In the genomic region with DNA sequence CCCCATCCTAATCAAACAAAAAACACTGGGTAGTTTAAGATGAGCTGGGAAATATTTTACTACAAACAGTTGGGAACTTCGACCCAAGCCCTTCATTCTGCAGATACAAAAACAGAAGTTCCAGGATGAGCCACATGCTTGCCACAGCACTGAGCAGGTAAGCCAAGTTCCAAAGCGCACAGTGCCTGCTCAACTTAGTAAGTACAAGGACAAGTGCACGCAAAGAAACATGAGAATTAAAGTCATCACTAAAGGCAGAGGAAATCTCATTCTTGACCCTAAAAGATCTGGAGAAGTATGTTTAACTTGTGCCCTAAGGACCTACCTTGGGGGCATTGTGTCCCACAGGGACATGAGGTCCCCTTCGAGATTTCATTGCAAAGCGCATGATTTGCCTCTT, we compare ENCODE assay signal across 9 cellular contexts. TPM values are rescaled to one million over a fixed set of nuclear protein-coding genes. Genes with fewer than 3 reads are reported as not detected.
DNase-seq lines count a peak whose midpoint lies in the region; ATAC-seq, FAIRE-seq and TF ChIP-seq lines count a peak whose summit lies in the region.
"Had no signal": no experiment of that assay in that cellular context is flagged by ENCODE, and none has a peak within 500 bp of the region (broad histone marks: within the 10 kb centered on the region; RNA-seq: fewer than 3 reads in every experiment).

No MANE protein-coding gene starts in this region.

- H3K4me3 Mint-ChIP-seq in Caco-2 (ENCODE audit: unreplicated experiment) = peak overlapping the region; percentile 94

- peak overlapping the region; percentile 100 for H3K9ac ChIP-seq in K562 (ENCODE audit: insufficient read depth in 1 of 2, low read depth in 2 of 2, low read length in 2 of 2)

- no peaks in the 10 kb centered on the region for H3K9me1 ChIP-seq in K562 (ENCODE audit: control insufficient read depth, insufficient read depth, low read length)

- H3K36me3 Mint-ChIP-seq in Caco-2 (ENCODE audit: insufficient read depth, unreplicated experiment) = peaks cover 62% of the 10 kb centered on the region

- H3K4me3 ChIP-seq in Caco-2 (ENCODE audit: low read depth, low read length) = peak overlapping the region; percentile 68
- H3K4me3 ChIP-seq in K562 = peak overlapping the region; percentile 76
- H3K4me3 ChIP-seq in lower leg skin (ENCODE audit: low read depth, poor library complexity, severe bottlenecking) = peak overlapping the region; percentile 90
- peak overlapping the region; percentile 67 to 94 (median 88) for H3K4me3 ChIP-seq in transverse colon

- DNase-seq in Caco-2 = peak in 1 of 2 experiments; percentile 11
- peak; percentile 45 to 57 for DNase-seq in Kasumi-1 (lab: John Stamatoyannopoulos, UW)
- peak in 1 of 4 experiments; percentile 52 for DNase-seq in K562 (ENCODE audit: extremely low read depth in 1 of 4, low spot score in 3 of 4)
- peak in 1 of 2 donors; percentile 26 for DNase-seq in lower leg skin (ENCODE audit: low spot score in 2 of 2)
- DNase-seq in transverse colon = peak; percentile 11
- DNase-seq in anterior cingulate cortex (lab: John Stamatoyannopoulos, UW) = no peak

- H3K27me3 Mint-ChIP-seq in Caco-2 (ENCODE audit: insufficient read depth, unreplicated experiment) = no peaks in the 10 kb centered on the region

- TF ChIP-seq CTCF in Caco-2 (IDR thresholded peaks at IDR 0.05; ENCODE audit: insufficient read depth in 1 of 2, low read depth in 1 of 2, low read length in 1 of 2, severe bottlenecking in 1 of 2, unreplicated experiment in 1 of 2) = no peak
- no peak for TF ChIP-seq CTCF in K562 (IDR thresholded peaks at IDR 0.05 in 2 of 3, conservative IDR thresholded peaks at IDR 0.05 in 1 of 3; ENCODE audit: insufficient read depth in 2 of 3, low read depth in 1 of 3, low read length in 3 of 3)
- no peak for TF ChIP-seq CTCF in lower leg skin (IDR thresholded peaks at IDR 0.05)
- TF ChIP-seq CTCF in transverse colon (IDR thresholded peaks at IDR 0.05) = no peak

- no peak overlapping the region for H2AFZ ChIP-seq in K562 (ENCODE audit: low read depth, low read length)

- peaks cover 16% of the 10 kb centered on the region for H3K4me1 Mint-ChIP-seq in Caco-2 (ENCODE audit: low read depth, unreplicated experiment)

- intact Hi-C loops in Caco-2 (cut with micrococcal nuclease; ENCODE audit: unreplicated experiment) (no loop called here), K562 (cut with micrococcal nuclease) (no loop called here), lower leg skin (cut with DNase I; ENCODE audit: low total_unique reads) (no loop called here), transverse colon (cut with DNase I; ENCODE audit: low total_unique reads) (no loop called here)

- TF ChIP-seq EP300 in K562 (IDR thresholded peaks at IDR 0.05; ENCODE audit: low read length) = no peak
- no peak for TF ChIP-seq EP300 in transverse colon (IDR thresholded peaks at IDR 0.05; ENCODE audit: low read depth)

- no peaks in the 10 kb centered on the region for H3K9me3 ChIP-seq in Caco-2
- peaks cover 4% of the 10 kb centered on the region for H3K9me3 ChIP-seq in K562 (replicated peaks; ENCODE audit: control insufficient read depth, insufficient read depth, low read depth, low read length)
- H3K9me3 ChIP-seq in transverse colon = no peaks in the 10 kb centered on the region

- TF ChIP-seq RAD21 in K562 (CRISPR knock-in tag; conservative IDR thresholded peaks at IDR 0.05 in 1 of 2, IDR thresholded peaks at IDR 0.05 in 1 of 2) = no peak

- H3K27ac Mint-ChIP-seq in Caco-2 (ENCODE audit: unreplicated experiment) = peak overlapping the region; percentile 99

- POLR2A ChIA-PET in Caco-2 (lab: Charles Lee) (interaction anchor here (1.0 kb wide), 1 partner anchor 33 kb away, joined by 4 read pairs; no protein-coding TSS in a partner anchor), K562 (lab: Yijun Ruan, JAX) (interaction anchor here (0.6 to 4.6 kb wide), 7 partner anchors 9 to 228 kb away, joined by 3 to 32 read pairs (median 4); no protein-coding TSS in a partner anchor)

- 3% methylated on average over 5 of the region's 5 CpGs for WGBS in K562 (ENCODE audit: insufficient coverage, low coverage, missing lambda C conversion rate)
- 6 to 9% methylated on average over 5 of the region's 5 CpGs for WGBS in lower leg skin, 2 donors
- 9 to 10% methylated on average over 4 to 5 of the region's 5 CpGs for WGBS in transverse colon (ENCODE audit: low coverage in 1 of 2), 2 donors

- H3K79me2 ChIP-seq in K562 (ENCODE audit: control insufficient read depth, insufficient read depth, low read length) = peaks cover 85% of the 10 kb centered on the region

- H3K36me3 ChIP-seq in Caco-2 (ENCODE audit: control insufficient read depth, insufficient read depth, low read length) (peaks cover 4% of the 10 kb centered on the region; the same call in 1 of the 2 replicates), K562 (ENCODE audit: control insufficient read depth, insufficient read depth, low read length) (peaks cover 69% of the 10 kb centered on the region), transverse colon (peaks cover 0 to 18% (median 5%) of the 10 kb centered on the region in 4 donors)

- CTCF ChIA-PET in Caco-2 (lab: Charles Lee) = no interaction called here
- CTCF ChIA-PET in K562 (lab: Yijun Ruan, JAX; ENCODE audit: low intra/inter-chr PET ratio) = no interaction called here

- no peak for TF ChIP-seq POLR2A in K562 (conservative IDR thresholded peaks at IDR 0.05)
- TF ChIP-seq POLR2A in lower leg skin (IDR thresholded peaks at IDR 0.05) = no peak
- no peak for TF ChIP-seq POLR2A in transverse colon (IDR thresholded peaks at IDR 0.05)

- ATAC-seq in K562 (no peak), HG03439 (IDR thresholded peaks at IDR 0.05; ENCODE audit: unreplicated experiment) (no peak), GM21737 (IDR thresholded peaks at IDR 0.05; ENCODE audit: unreplicated experiment) (no peak)

- H3K27me3 ChIP-seq in Caco-2 (replicated peaks; ENCODE audit: control insufficient read depth, insufficient read depth, low read length) (no peaks in the 10 kb centered on the region), K562 (ENCODE audit: control insufficient read depth in 2 of 2, insufficient read depth in 2 of 2, low read length in 2 of 2) (no peaks in the 10 kb centered on the region), transverse colon (no peaks in the 10 kb centered on the region)

- in situ Hi-C loops in K562 (cut with MboI) = no loop called here
- in situ Hi-C loops in transverse colon (cut with MboI; ENCODE audit: low pct_ligation_motif_present in 1 of 4, low pct_unique_long_range_greater_than_20kb in 1 of 4, low sequenced_read_pairs in 3 of 4) = no loop called here

- H3K27ac ChIP-seq in K562 (ENCODE audit: extremely low read depth, low read depth, low read length) (peak overlapping the region; percentile 99), transverse colon (peak overlapping the region; percentile 92 to 99 (median 98))

- H3K4me2 ChIP-seq in K562 (ENCODE audit: insufficient read depth, low read length) = peak overlapping the region; percentile 91

- BruUV-seq in Caco-2 (replicated peaks; lab: Mats Ljungman, UMichigan) (TSS peak; percentile 64), K562 (replicated peaks; lab: Mats Ljungman, UMichigan) (no TSS peak)

- FAIRE-seq in K562 (lab: Jason Lieb, UNC) = peak; percentile 40
- FAIRE-seq: TTC549 had no signal

- H3K9me3 Mint-ChIP-seq in Caco-2 (ENCODE audit: unreplicated experiment) = no peaks in the 10 kb centered on the region

- H4K20me1 ChIP-seq in K562 (replicated peaks; ENCODE audit: control insufficient read depth, insufficient read depth, low read length) = no peaks in the 10 kb centered on the region

- H3K4me1 ChIP-seq in Caco-2 (peaks cover 34% of the 10 kb centered on the region), K562 (replicated peaks in 1 of 2; ENCODE audit: control insufficient read depth in 2 of 2, insufficient read depth in 2 of 2, low read length in 2 of 2) (peaks cover 3 to 20% of the 10 kb centered on the region in 2 experiments; a peak in 3 of 5 replicates), transverse colon (peaks cover 11 to 54% (median 42%) of the 10 kb centered on the region in 4 donors)

RNA-seq across cellular contexts. Expression of gene UBAP2L, which starts 1.2 kb away (rescaled TPM):
- total RNA-seq in Caco-2 (2022) (195 and 198 TPM in 2 replicates), K562 (2014; rRNA removed) (83.6 and 98.6 TPM in 2 replicates), K562 (2014; rRNA removed; fragmentation: Illumina TruSeq; extraction: Trizol) (112 and 113 TPM in 2 replicates), K562 (2015; rRNA removed; fragmentation: Illumina TruSeq; extraction: Trizol) (119 and 121 TPM in 2 replicates), K562 (2021) (175 and 181 TPM in 2 replicates), lower leg skin (10 to 100 TPM; 46.0 to 74.6 (median 59.4) TPM), transverse colon (10 to 100 TPM; 42.4 to 62.0 (median 50.6) TPM)
- 517 and 814 TPM in 2 replicates for total RNA-seq in K562 (2011; cell fraction: chromatin; rRNA removed; ENCODE audit: low replicate concordance)
- total RNA-seq in K562 (2011; cell fraction: nucleolus; rRNA removed) = 239 and 272 TPM in 2 replicates
- total RNA-seq in K562 (2011; cell fraction: nucleoplasm; rRNA removed) = 345 and 418 TPM in 2 replicates
- polyA plus RNA-seq in K562 (2011; rRNA removed) (136 and 245 TPM in 2 replicates), K562 (2014; fragmentation: Illumina TruSeq; extraction: Trizol) (193 and 245 TPM in 2 replicates), K562 (2014; fragmentation: Nextera tagmentation; extraction: Ambion mirVana) (10 to 100 TPM; 75.0 to 92.3 TPM), K562 (2014; rRNA removed) (141 and 180 TPM in 2 replicates)
- 207 and 210 TPM in 2 replicates for polyA plus RNA-seq in K562 (2011; cell fraction: cytosol; rRNA removed)
- polyA plus RNA-seq in K562 (2011; cell fraction: nucleus; rRNA removed) = 551 and 619 TPM in 2 replicates
- polyA plus RNA-seq in K562 (2012) = 126 and 178 TPM in 2 replicates
- 274 and 299 TPM in 2 replicates for polyA minus RNA-seq in K562 (2011; rRNA and poly(A)+ RNA removed)
- polyA minus RNA-seq in K562 (2011; cell fraction: cytosol; rRNA and poly(A)+ RNA removed) = 75.8 and 76.5 TPM in 2 replicates
- polyA minus RNA-seq in K562 (2011; cell fraction: nucleus; rRNA and poly(A)+ RNA removed) = 217 and 391 TPM in 2 replicates

RNA-seq across cellular contexts. Expression of gene CFAP141, which starts 13.4 kb away (rescaled TPM):
- not detected in 2 replicates for total RNA-seq in Caco-2 (2022)
- total RNA-seq in K562 (2011; cell fraction: chromatin; rRNA removed; ENCODE audit: low replicate concordance) = not detected in 2 replicates
- total RNA-seq in K562 (2011; cell fraction: nucleolus; rRNA removed) = not detected in 2 replicates
- not detected in 2 replicates for total RNA-seq in K562 (2011; cell fraction: nucleoplasm; rRNA removed)
- total RNA-seq in K562 (2014; rRNA removed) = not detected in 2 replicates
- total RNA-seq in K562 (2014; rRNA removed; fragmentation: Illumina TruSeq; extraction: Trizol) = not detected in 2 replicates
- not detected in 2 replicates for total RNA-seq in K562 (2015; rRNA removed; fragmentation: Illumina TruSeq; extraction: Trizol)
- not detected in 2 replicates for total RNA-seq in K562 (2021)
- polyA plus RNA-seq in K562 (2011; rRNA removed) = not detected in 2 replicates
- not detected in 2 replicates for polyA plus RNA-seq in K562 (2011; cell fraction: cytosol; rRNA removed)
- polyA plus RNA-seq in K562 (2011; cell fraction: nucleus; rRNA removed) = not detected in 2 replicates
- not detected in 2 replicates for polyA plus RNA-seq in K562 (2012)
- polyA plus RNA-seq in K562 (2014; fragmentation: Illumina TruSeq; extraction: Trizol) = not detected in 2 replicates
- not detected for polyA plus RNA-seq in K562 (2014; fragmentation: Nextera tagmentation; extraction: Ambion mirVana)
- not detected in 2 replicates for polyA plus RNA-seq in K562 (2014; rRNA removed)
- not detected in 2 replicates for polyA minus RNA-seq in K562 (2011; rRNA and poly(A)+ RNA removed)
- not detected in 2 replicates for polyA minus RNA-seq in K562 (2011; cell fraction: cytosol; rRNA and poly(A)+ RNA removed)
- not detected in 2 replicates for polyA minus RNA-seq in K562 (2011; cell fraction: nucleus; rRNA and poly(A)+ RNA removed)
- not detected for total RNA-seq in lower leg skin
- not detected for total RNA-seq in transverse colon

RNA-seq across cellular contexts. Expression of gene TPM3, which starts 27.6 kb away (rescaled TPM):
- total RNA-seq in Caco-2 (2022) = 681 and 698 TPM in 2 replicates
- 94.6 and 152 TPM in 2 replicates for total RNA-seq in K562 (2011; cell fraction: chromatin; rRNA removed; ENCODE audit: low replicate concordance)
- 60.4 and 81.0 TPM in 2 replicates for total RNA-seq in K562 (2011; cell fraction: nucleolus; rRNA removed)
- 113 and 173 TPM in 2 replicates for total RNA-seq in K562 (2011; cell fraction: nucleoplasm; rRNA removed)
- 344 and 399 TPM in 2 replicates for total RNA-seq in K562 (2014; rRNA removed)
- 350 and 402 TPM in 2 replicates for total RNA-seq in K562 (2014; rRNA removed; fragmentation: Illumina TruSeq; extraction: Trizol)
- 400 and 421 TPM in 2 replicates for total RNA-seq in K562 (2015; rRNA removed; fragmentation: Illumina TruSeq; extraction: Trizol)
- 500 and 507 TPM in 2 replicates for total RNA-seq in K562 (2021)
- polyA plus RNA-seq in K562 (2011; rRNA removed) = 423 and 536 TPM in 2 replicates
- polyA plus RNA-seq in K562 (2011; cell fraction: cytosol; rRNA removed) = 181 and 303 TPM in 2 replicates
- polyA plus RNA-seq in K562 (2011; cell fraction: nucleus; rRNA removed) = 147 and 198 TPM in 2 replicates
- 390 and 526 TPM in 2 replicates for polyA plus RNA-seq in K562 (2012)
- polyA plus RNA-seq in K562 (2014; fragmentation: Illumina TruSeq; extraction: Trizol) = 488 and 545 TPM in 2 replicates
- polyA plus RNA-seq in K562 (2014; fragmentation: Nextera tagmentation; extraction: Ambion mirVana) = 100 to 1,000 TPM; 202 to 241 TPM
- polyA plus RNA-seq in K562 (2014; rRNA removed) = 496 and 604 TPM in 2 replicates
- 256 and 293 TPM in 2 replicates for polyA minus RNA-seq in K562 (2011; rRNA and poly(A)+ RNA removed)
- polyA minus RNA-seq in K562 (2011; cell fraction: cytosol; rRNA and poly(A)+ RNA removed) = 99.9 and 136 TPM in 2 replicates
- 42.7 and 79.9 TPM in 2 replicates for polyA minus RNA-seq in K562 (2011; cell fraction: nucleus; rRNA and poly(A)+ RNA removed)
- total RNA-seq in lower leg skin = 100 to 1,000 TPM; 119 to 226 (median 181) TPM
- 100 to 1,000 TPM; 208 to 434 (median 324) TPM for total RNA-seq in transverse colon

RNA-seq across cellular contexts. Expression of gene HAX1, which starts 52.9 kb away (rescaled TPM):
- 135 and 138 TPM in 2 replicates for total RNA-seq in Caco-2 (2022)
- 73.9 and 115 TPM in 2 replicates for total RNA-seq in K562 (2011; cell fraction: chromatin; rRNA removed; ENCODE audit: low replicate concordance)
- total RNA-seq in K562 (2011; cell fraction: nucleolus; rRNA removed) = 87.5 and 93.4 TPM in 2 replicates
- 74.8 and 85.6 TPM in 2 replicates for total RNA-seq in K562 (2011; cell fraction: nucleoplasm; rRNA removed)
- 182 and 218 TPM in 2 replicates for total RNA-seq in K562 (2014; rRNA removed)
- 194 and 200 TPM in 2 replicates for total RNA-seq in K562 (2014; rRNA removed; fragmentation: Illumina TruSeq; extraction: Trizol)
- 167 and 172 TPM in 2 replicates for total RNA-seq in K562 (2015; rRNA removed; fragmentation: Illumina TruSeq; extraction: Trizol)
- total RNA-seq in K562 (2021) = 140 and 143 TPM in 2 replicates
- polyA plus RNA-seq in K562 (2011; rRNA removed) = 239 and 276 TPM in 2 replicates
- 257 and 270 TPM in 2 replicates for polyA plus RNA-seq in K562 (2011; cell fraction: cytosol; rRNA removed)
- 237 and 330 TPM in 2 replicates for polyA plus RNA-seq in K562 (2011; cell fraction: nucleus; rRNA removed)
- polyA plus RNA-seq in K562 (2012) = 159 and 456 TPM in 2 replicates
- 200 and 240 TPM in 2 replicates for polyA plus RNA-seq in K562 (2014; fragmentation: Illumina TruSeq; extraction: Trizol)
- polyA plus RNA-seq in K562 (2014; fragmentation: Nextera tagmentation; extraction: Ambion mirVana) = 100 to 1,000 TPM; 447 to 492 TPM
- 234 and 245 TPM in 2 replicates for polyA plus RNA-seq in K562 (2014; rRNA removed)
- polyA minus RNA-seq in K562 (2011; rRNA and poly(A)+ RNA removed) = 100 and 110 TPM in 2 replicates
- 55.1 and 55.3 TPM in 2 replicates for polyA minus RNA-seq in K562 (2011; cell fraction: cytosol; rRNA and poly(A)+ RNA removed)
- polyA minus RNA-seq in K562 (2011; cell fraction: nucleus; rRNA and poly(A)+ RNA removed) = 26.4 and 58.1 TPM in 2 replicates
- 10 to 100 TPM; 52.7 to 83.4 (median 71.6) TPM for total RNA-seq in lower leg skin
- 10 to 100 TPM; 44.5 to 87.1 (median 74.1) TPM for total RNA-seq in transverse colon

Comparison
In these comparisons a context has a peak if more than half of its experiments do, and no peak if none do; other contexts are left out.
1. DNase-seq: peak in Kasumi-1 (2 of 2) and transverse colon (single experiment); none in anterior cingulate cortex (0 of 58).
2. Peak in every context shown above with its lines, with median percentiles within 50 percentile points of each other: H3K4me3 ChIP-seq.